19 cellular contexts compared by ENCODE assay signal in genomic region chr3:16533928-16534913, GRCh38. TPM values are rescaled to one million over a fixed set of nuclear protein-coding genes. Genes with fewer than 3 reads are reported as not detected.
DNase-seq lines count a peak whose midpoint lies in the region; ATAC-seq and TF ChIP-seq lines count a peak whose summit lies in the region.
"Had no signal": no experiment of that assay in that cellular context is flagged by ENCODE, and none has a peak within 500 bp of the region (broad histone marks: within the 10 kb centered on the region; RNA-seq: fewer than 3 reads in every experiment).

No MANE protein-coding gene starts in this region.

- ATAC-seq in sciatic nerve (peak; percentile 61), GM21825 (IDR thresholded peaks at IDR 0.05; ENCODE audit: unreplicated experiment) (no peak)
- ATAC-seq: A549; activated CD4-positive, CD25-positive, alpha-beta regulatory T cell treated with anti-CD3 and anti-CD28 coated beads, Interleukin-2, amount 50 U/mL, for 24 hours had no signal

- H3K4me1 Mint-ChIP-seq in activated naive CD4-positive, alpha-beta T cell treated with anti-CD3 and anti-CD28 coated beads for 36 hours (ENCODE audit: low read depth): peaks cover 2% of the 10 kb centered on the region
- H3K4me1 Mint-ChIP-seq in activated naive CD4-positive, alpha-beta T cell treated with anti-CD3 and anti-CD28 coated beads, Interleukin-2, amount 10 ng/mL, durations not matched to agents 7 days and 5 days: peaks cover 2% of the 10 kb centered on the region
- H3K4me1 Mint-ChIP-seq: mesothelial cell of epicardium had no signal

- H3K9me3 Mint-ChIP-seq in activated naive CD4-positive, alpha-beta T cell treated with anti-CD3 and anti-CD28 coated beads for 36 hours: no peaks in the 10 kb centered on the region
- no peaks in the 10 kb centered on the region for H3K9me3 Mint-ChIP-seq in activated naive CD4-positive, alpha-beta T cell treated with anti-CD3 and anti-CD28 coated beads, Interleukin-2, amount 10 ng/mL, durations not matched to agents 7 days and 5 days
- H3K9me3 Mint-ChIP-seq: mesothelial cell of epicardium, neural crest cell had no signal

- CTCF ChIA-PET in activated naive CD4-positive, alpha-beta T cell treated with anti-CD3 and anti-CD28 coated beads for 36 hours (lab: Charles Lee): interaction anchor here (0.7 kb wide), 1 partner anchor 8 kb away, joined by 3 read pairs; no protein-coding TSS in a partner anchor
- CTCF ChIA-PET in activated naive CD4-positive, alpha-beta T cell treated with anti-CD3 and anti-CD28 coated beads, Interleukin-2, amount 10 ng/mL, durations not matched to agents 7 days and 5 days (lab: Charles Lee): no interaction called here

- H3K27me3 Mint-ChIP-seq in activated naive CD4-positive, alpha-beta T cell treated with anti-CD3 and anti-CD28 coated beads for 36 hours (ENCODE audit: low read depth): peaks cover 2% of the 10 kb centered on the region
- H3K27me3 Mint-ChIP-seq in activated naive CD4-positive, alpha-beta T cell treated with anti-CD3 and anti-CD28 coated beads, Interleukin-2, amount 10 ng/mL, durations not matched to agents 7 days and 5 days: peaks cover 52% of the 10 kb centered on the region

- no peak overlapping the region for H3K4me3 Mint-ChIP-seq in activated naive CD4-positive, alpha-beta T cell treated with anti-CD3 and anti-CD28 coated beads for 36 hours
- H3K4me3 Mint-ChIP-seq in activated naive CD4-positive, alpha-beta T cell treated with anti-CD3 and anti-CD28 coated beads, Interleukin-2, amount 10 ng/mL, durations not matched to agents 7 days and 5 days: no peak overlapping the region
- H3K4me3 Mint-ChIP-seq: dendritic cell treated with granulocyte-macrophage colony-stimulating factor and Interleukin-4, amounts not matched to agents 40 ng/mL and 50 ng/mL, for 4 days; mesothelial cell of epicardium; neural crest cell had no signal

- intact Hi-C loops in activated naive CD4-positive, alpha-beta T cell treated with anti-CD3 and anti-CD28 coated beads for 36 hours (cut with micrococcal nuclease): no loop called here
- intact Hi-C loops in sciatic nerve (cut with DNase I): no loop called here

- H3K36me3 Mint-ChIP-seq in activated naive CD4-positive, alpha-beta T cell treated with anti-CD3 and anti-CD28 coated beads for 36 hours (ENCODE audit: low read depth): no peaks in the 10 kb centered on the region
- no peaks in the 10 kb centered on the region for H3K36me3 Mint-ChIP-seq in activated naive CD4-positive, alpha-beta T cell treated with anti-CD3 and anti-CD28 coated beads, Interleukin-2, amount 10 ng/mL, durations not matched to agents 7 days and 5 days
- H3K36me3 Mint-ChIP-seq: mesothelial cell of epicardium had no signal

- in situ Hi-C loops in GM13976 (cut with MboI; ENCODE audit: low sequenced_read_pairs, unreplicated experiment): no loop called here

- no peak for DNase-seq in activated naive CD4-positive, alpha-beta T cell treated with anti-CD3 and anti-CD28 coated beads for 36 hours
- no peak for DNase-seq in activated naive CD4-positive, alpha-beta T cell treated with anti-CD3 and anti-CD28 coated beads, Interleukin-2, amount 10 ng/mL, durations not matched to agents 7 days and 5 days
- peak; percentile 48 for DNase-seq in NCI-H2107 treated with DMSO at 0.1 percent for 48 hours (lab: John Stamatoyannopoulos, UW; ENCODE audit: unreplicated experiment)
- DNase-seq in fibroblast of gingiva (ENCODE audit: low read depth): peak; percentile 29
- DNase-seq in sciatic nerve (ENCODE audit: low spot score): no peak
- DNase-seq in GM13976 (ENCODE audit: low spot score): no peak
- no peak for DNase-seq in stimulated activated CD4-positive, alpha-beta T cell treated with anti-CD3 and anti-CD28 coated beads, Interleukin-15, amount 100 ng/mL, for 24 hours
- DNase-seq: GF-D8, H7, MG63, RPMI8226, substantia nigra, T-helper 9 cell had no signal

- peak overlapping the region; percentile 8 for H3K27ac Mint-ChIP-seq in activated naive CD4-positive, alpha-beta T cell treated with anti-CD3 and anti-CD28 coated beads for 36 hours
- H3K27ac Mint-ChIP-seq in activated naive CD4-positive, alpha-beta T cell treated with anti-CD3 and anti-CD28 coated beads, Interleukin-2, amount 10 ng/mL, durations not matched to agents 7 days and 5 days: no peak overlapping the region
- H3K27ac Mint-ChIP-seq: dendritic cell treated with granulocyte-macrophage colony-stimulating factor and Interleukin-4, amounts not matched to agents 40 ng/mL and 50 ng/mL, for 4 days; mesothelial cell of epicardium had no signal

- no peak for TF ChIP-seq CTCF in GM13976 (IDR thresholded peaks at IDR 0.05; ENCODE audit: borderline replicate concordance, control extremely low read depth, extremely low read depth, insufficient read depth, missing control alignments)

RNA-seq across cellular contexts. Expression of gene RFTN1, which starts 20.7 kb away (rescaled TPM):
- total RNA-seq in activated naive CD4-positive, alpha-beta T cell treated with anti-CD3 and anti-CD28 coated beads for 36 hours: 100 to 1,000 TPM in 1 of 2 experiments, 10 to 100 TPM in 1; 95.9 to 109 TPM
- 119 TPM for total RNA-seq in sciatic nerve

Comparison
In these comparisons a context has a peak if more than half of its experiments do, and no peak if none do; other contexts are left out.
1. DNase-seq: peak in NCI-H2107 treated with DMSO at 0.1 percent for 48 hours (single experiment) and fibroblast of gingiva (single experiment); none in activated naive CD4-positive, alpha-beta T cell treated with anti-CD3 and anti-CD28 coated beads for 36 hours (single experiment), activated naive CD4-positive, alpha-beta T cell treated with anti-CD3 and anti-CD28 coated beads, Interleukin-2, amount 10 ng/mL, durations not matched to agents 7 days and 5 days (single experiment), sciatic nerve (single experiment), GM13976 (single experiment) and stimulated activated CD4-positive, alpha-beta T cell treated with anti-CD3 and anti-CD28 coated beads, Interleukin-15, amount 100 ng/mL, for 24 hours (single experiment).